Comparison of ENCODE assay signal across 9 cellular contexts in genomic region chr11:107018902-107019493, GRCh38. TPM values are rescaled to one million over a fixed set of nuclear protein-coding genes. Genes with fewer than 3 reads are reported as not detected.
DNase-seq lines count a peak whose midpoint lies in the region; ATAC-seq and TF ChIP-seq lines count a peak whose summit lies in the region.
"Had no signal": no experiment of that assay in that cellular context is flagged by ENCODE, and none has a peak within 500 bp of the region (broad histone marks: within the 10 kb centered on the region; RNA-seq: fewer than 3 reads in every experiment).

No MANE protein-coding gene starts in this region.

- DNase-seq in A673 (ENCODE audit: low spot score) = peak; percentile 78
- DNase-seq in GM23338 (ENCODE audit: low spot score) = peak; percentile 91
- DNase-seq in T-helper 2 cell treated with Interferon-gamma antibody and Interleukin-4, amounts not matched to agents 5 μg/mL and 100 μg/mL, for 36 hours (ENCODE audit: low spot score) = no peak
- no peak for DNase-seq in epithelial cell of proximal tubule (ENCODE audit: low read depth)
- DNase-seq in mesenchymal stem cell = peak; percentile 87
- peak; percentile 14 for DNase-seq in transverse colon

- H2BK15ac ChIP-seq in mesenchymal stem cell (ENCODE audit: low read depth, poor library complexity, severe bottlenecking) = no peak overlapping the region

- H3K23ac ChIP-seq in mesenchymal stem cell (ENCODE audit: low read length in 2 of 2) = no peak overlapping the region

- no peak overlapping the region for H4K91ac ChIP-seq in mesenchymal stem cell (ENCODE audit: low read length)

- 7% methylated on average over 35 of the region's 36 CpGs for WGBS in mesenchymal stem cell
- 11% methylated on average over 36 of the region's 36 CpGs; no CpG with 5 or more reads in 1 of the 2 donors for WGBS in transverse colon (ENCODE audit: low coverage in 1 of 2), 2 donors

- peaks cover 20% of the 10 kb centered on the region for H3K4me1 Mint-ChIP-seq in GM23338
- peaks cover 3% of the 10 kb centered on the region for H3K4me1 Mint-ChIP-seq in T-helper 2 cell treated with Interferon-gamma antibody and Interleukin-4, amounts not matched to agents 5 μg/mL and 100 μg/mL, for 36 hours (ENCODE audit: low read depth)

- H2BK120ac ChIP-seq in mesenchymal stem cell (ENCODE audit: low read depth, low read length) = no peak overlapping the region

- H3K9me3 Mint-ChIP-seq in GM23338 = no peaks in the 10 kb centered on the region
- H3K9me3 Mint-ChIP-seq in T-helper 2 cell treated with Interferon-gamma antibody and Interleukin-4, amounts not matched to agents 5 μg/mL and 100 μg/mL, for 36 hours = no peaks in the 10 kb centered on the region

- no peak overlapping the region for H3K18ac ChIP-seq in mesenchymal stem cell (ENCODE audit: low read depth in 1 of 2, low read length in 2 of 2)

- no peaks in the 10 kb centered on the region for H3F3A ChIP-seq in GM23338 (replicated peaks; ENCODE audit: low read depth)

- no peak for TF ChIP-seq POLR2A in transverse colon (IDR thresholded peaks at IDR 0.05)

- no peak overlapping the region for H2BK12ac ChIP-seq in mesenchymal stem cell (ENCODE audit: low read length in 2 of 2)

- H3K4me3 Mint-ChIP-seq in GM23338 = peak overlapping the region; percentile 81
- H3K4me3 Mint-ChIP-seq in T-helper 2 cell treated with Interferon-gamma antibody and Interleukin-4, amounts not matched to agents 5 μg/mL and 100 μg/mL, for 36 hours = peak overlapping the region; percentile 50
- H3K4me3 Mint-ChIP-seq: central memory CD8-positive, alpha-beta T cell had no signal

- peaks cover 14% of the 10 kb centered on the region for H3K4me1 ChIP-seq in A673 (ENCODE audit: insufficient read depth, low read length, poor library complexity, severe bottlenecking)
- no peaks in the 10 kb centered on the region; the same call in 1 of the 2 replicates for H3K4me1 ChIP-seq in GM23338 (ENCODE audit: insufficient read depth)
- H3K4me1 ChIP-seq in mesenchymal stem cell (ENCODE audit: control insufficient read depth, insufficient read depth, low read depth, low read length) = peaks cover 17% of the 10 kb centered on the region
- H3K4me1 ChIP-seq in transverse colon = peaks cover 0 to 11% (median 8%) of the 10 kb centered on the region in 4 donors

- no peak overlapping the region for H2AK5ac ChIP-seq in mesenchymal stem cell (ENCODE audit: low read length, severe bottlenecking)

- intact Hi-C loops in A673 (cut with micrococcal nuclease; ENCODE audit: unreplicated experiment) = loop anchor here (5.0 kb wide), 1 partner anchor 167 kb away; no protein-coding TSS in a partner anchor
- intact Hi-C loops in transverse colon (cut with DNase I; ENCODE audit: low total_unique reads) = no loop called here

- no TSS peak for BruUV-seq in A673 (replicated peaks; lab: Mats Ljungman, UMichigan)

- no peaks in the 10 kb centered on the region for H3K79me1 ChIP-seq in mesenchymal stem cell (replicated peaks; ENCODE audit: low read length, poor library complexity, severe bottlenecking)

- H3K27me3 ChIP-seq in A673 (replicated peaks; ENCODE audit: insufficient read depth, low read depth, low read length, poor library complexity) (peaks cover 42% of the 10 kb centered on the region), GM23338 (ENCODE audit: insufficient read depth) (peaks cover 44% of the 10 kb centered on the region), mesenchymal stem cell (ENCODE audit: control insufficient read depth in 1 of 2, insufficient read depth in 1 of 2, low read length in 2 of 2) (peaks cover 0 to 14% of the 10 kb centered on the region in 2 experiments), transverse colon (peaks cover 64% of the 10 kb centered on the region)

- peaks cover 5% of the 10 kb centered on the region for H4K20me1 ChIP-seq in GM23338 (replicated peaks; ENCODE audit: insufficient read depth)

- peak overlapping the region; percentile 50 for H3K9ac ChIP-seq in mesenchymal stem cell (ENCODE audit: low read length)

- POLR2A ChIA-PET in A673 (lab: Charles Lee; ENCODE audit: low non-redundant PET) = no interaction called here

- H3K4me3 ChIP-seq in A673 (ENCODE audit: low read depth, low read length, poor library complexity, severe bottlenecking) = peak overlapping the region; percentile 69
- peak overlapping the region; percentile 70 for H3K4me3 ChIP-seq in GM23338
- peak overlapping the region; percentile 45 for H3K4me3 ChIP-seq in epithelial cell of proximal tubule (ENCODE audit: low read depth, low read length)
- H3K4me3 ChIP-seq in mesenchymal stem cell (ENCODE audit: insufficient read depth in 1 of 2, low read depth in 1 of 2, low read length in 2 of 2) = peak overlapping the region; percentile 51 to 80
- peak overlapping the region in 3 of 4 donors; percentile 7 to 47 (median 40) for H3K4me3 ChIP-seq in transverse colon

- ATAC-seq in GM23338 = peak; percentile 87
- no peak for ATAC-seq in HG03457 (IDR thresholded peaks at IDR 0.05; ENCODE audit: unreplicated experiment)
- no peak for ATAC-seq in HG03025 (IDR thresholded peaks at IDR 0.05; ENCODE audit: low FRiP score, unreplicated experiment)

- no peak overlapping the region for H4K8ac ChIP-seq in mesenchymal stem cell (ENCODE audit: low read length)

- no peak for TF ChIP-seq CTCF in A673 (conservative IDR thresholded peaks at IDR 0.05; ENCODE audit: low read depth, low read length)
- TF ChIP-seq CTCF in GM23338 (conservative IDR thresholded peaks at IDR 0.05; ENCODE audit: low read depth in 2 of 2) = no peak
- no peak for TF ChIP-seq CTCF in epithelial cell of proximal tubule (conservative IDR thresholded peaks at IDR 0.05; ENCODE audit: low read depth, low read length)
- no peak for TF ChIP-seq CTCF in transverse colon (IDR thresholded peaks at IDR 0.05)

- H3K9me3 ChIP-seq in A673 (ENCODE audit: low read depth, low read length, poor library complexity, severe bottlenecking) = no peaks in the 10 kb centered on the region
- H3K9me3 ChIP-seq in mesenchymal stem cell (ENCODE audit: control insufficient read depth, low read length) = no peaks in the 10 kb centered on the region
- H3K9me3 ChIP-seq in transverse colon = no peaks in the 10 kb centered on the region

- no peak overlapping the region for H3K27ac Mint-ChIP-seq in GM23338
- H3K27ac Mint-ChIP-seq in T-helper 2 cell treated with Interferon-gamma antibody and Interleukin-4, amounts not matched to agents 5 μg/mL and 100 μg/mL, for 36 hours = no peak overlapping the region

- no peak overlapping the region for H3K27ac ChIP-seq in A673 (ENCODE audit: low read depth, low read length, poor library complexity, severe bottlenecking)
- H3K27ac ChIP-seq in GM23338 (ENCODE audit: low read depth) = no peak overlapping the region
- H3K27ac ChIP-seq in mesenchymal stem cell (ENCODE audit: low read length, poor library complexity, severe bottlenecking) = no peak overlapping the region
- no peak overlapping the region for H3K27ac ChIP-seq in transverse colon

- no peak overlapping the region for H3K4ac ChIP-seq in mesenchymal stem cell (ENCODE audit: low read depth in 1 of 2, low read length in 2 of 2)

- H3K9me2 ChIP-seq in GM23338 (ENCODE audit: insufficient read depth) = no peaks in the 10 kb centered on the region

- H3K36me3 Mint-ChIP-seq in GM23338 (ENCODE audit: low read depth) = no peaks in the 10 kb centered on the region; the same call in 2 of the 3 replicates
- H3K36me3 Mint-ChIP-seq in T-helper 2 cell treated with Interferon-gamma antibody and Interleukin-4, amounts not matched to agents 5 μg/mL and 100 μg/mL, for 36 hours (ENCODE audit: low read depth) = no peaks in the 10 kb centered on the region

- no peak overlapping the region for H3K14ac ChIP-seq in mesenchymal stem cell (ENCODE audit: low read length in 2 of 2)

- H2AFZ ChIP-seq in GM23338 (peak overlapping the region; percentile 98), mesenchymal stem cell (ENCODE audit: low read depth, low read length) (peak overlapping the region; percentile 62)

- in situ Hi-C loops in transverse colon (cut with MboI; ENCODE audit: low pct_ligation_motif_present in 1 of 4, low pct_unique_long_range_greater_than_20kb in 1 of 4, low sequenced_read_pairs in 3 of 4) = no loop called here

- H3K79me2 ChIP-seq in GM23338 (replicated peaks; ENCODE audit: insufficient read depth) = no peaks in the 10 kb centered on the region

- H2BK5ac ChIP-seq in mesenchymal stem cell (ENCODE audit: low read depth, low read length, poor library complexity, severe bottlenecking) = no peak overlapping the region

- TF ChIP-seq EP300 in transverse colon (IDR thresholded peaks at IDR 0.05; ENCODE audit: low read depth) = no peak

- CTCF ChIA-PET in A673 (lab: Charles Lee) = interaction anchor here (0.6 to 1.0 kb wide), 2 partner anchors 296 to 461 kb away, joined by 3 to 5 read pairs; no protein-coding TSS in a partner anchor

- peak overlapping the region; percentile 90 for H3K4me2 ChIP-seq in GM23338
- H3K4me2 ChIP-seq in mesenchymal stem cell (ENCODE audit: low read length, poor library complexity, severe bottlenecking) = peak overlapping the region; percentile 80

- peaks cover 26% of the 10 kb centered on the region for H3K27me3 Mint-ChIP-seq in GM23338 (ENCODE audit: insufficient read depth, low read depth, poor library complexity)
- H3K27me3 Mint-ChIP-seq in T-helper 2 cell treated with Interferon-gamma antibody and Interleukin-4, amounts not matched to agents 5 μg/mL and 100 μg/mL, for 36 hours (ENCODE audit: low read depth) = peaks cover 39% of the 10 kb centered on the region

- H3K36me3 ChIP-seq in A673 (ENCODE audit: insufficient read depth, low read length, poor library complexity, severe bottlenecking) (no peaks in the 10 kb centered on the region), GM23338 (ENCODE audit: insufficient read depth) (no peaks in the 10 kb centered on the region), mesenchymal stem cell (ENCODE audit: control insufficient read depth in 1 of 2, insufficient read depth in 2 of 2, low read depth in 1 of 2, low read length in 2 of 2) (no peaks in the 10 kb centered on the region), transverse colon (no peaks in the 10 kb centered on the region)

TF ChIP-seq in GM23338, 12 proteins besides CTCF, POLR2A, EP300 and RAD21 (continues in another document):
- 0 out of 2 replicates have a peak, but pooled peaks have one; percentile 41 for TF ChIP-seq ZNF114 (CRISPR knock-in tag; IDR thresholded peaks at IDR 0.05)

RNA-seq across cellular contexts. Expression of gene GUCY1A2, which starts 0.7 kb away (rescaled TPM):
- 5.3 and 5.4 TPM in 2 replicates for total RNA-seq in A673 (2021)
- 0.93 and 1.4 TPM in 2 replicates for total RNA-seq in GM23338 (2014; rRNA removed; shearing (Covaris generic))
- polyA plus RNA-seq in GM23338 (2016; fragmentation: Nextera tagmentation; extraction: Ambion mirVana) = 0.17 and 0.36 TPM in 2 replicates
- 0.06 and 0.22 TPM in 2 replicates for total RNA-seq in epithelial cell of proximal tubule
- 1.2 TPM for polyA plus RNA-seq in mesenchymal stem cell (2013, experiment 1 of 2)
- 1.4 TPM for polyA plus RNA-seq in mesenchymal stem cell (2013, experiment 2 of 2)
- 1 to 10 TPM in 1 of 4 donors, under 1 TPM in 3; 0.37 to 2.0 (median 0.67) TPM for total RNA-seq in transverse colon

Comparison
In these comparisons a context has a peak if more than half of its experiments do, and no peak if none do; other contexts are left out.
1. DNase-seq: peak in A673 (single experiment), GM23338 (single experiment), mesenchymal stem cell (single experiment) and transverse colon (single experiment); none in T-helper 2 cell treated with Interferon-gamma antibody and Interleukin-4, amounts not matched to agents 5 μg/mL and 100 μg/mL, for 36 hours (single experiment) and epithelial cell of proximal tubule (single experiment).
2. Peak in every context shown above with its lines, with median percentiles within 50 percentile points of each other: H3K4me3 ChIP-seq.